In the genomic region with DNA sequence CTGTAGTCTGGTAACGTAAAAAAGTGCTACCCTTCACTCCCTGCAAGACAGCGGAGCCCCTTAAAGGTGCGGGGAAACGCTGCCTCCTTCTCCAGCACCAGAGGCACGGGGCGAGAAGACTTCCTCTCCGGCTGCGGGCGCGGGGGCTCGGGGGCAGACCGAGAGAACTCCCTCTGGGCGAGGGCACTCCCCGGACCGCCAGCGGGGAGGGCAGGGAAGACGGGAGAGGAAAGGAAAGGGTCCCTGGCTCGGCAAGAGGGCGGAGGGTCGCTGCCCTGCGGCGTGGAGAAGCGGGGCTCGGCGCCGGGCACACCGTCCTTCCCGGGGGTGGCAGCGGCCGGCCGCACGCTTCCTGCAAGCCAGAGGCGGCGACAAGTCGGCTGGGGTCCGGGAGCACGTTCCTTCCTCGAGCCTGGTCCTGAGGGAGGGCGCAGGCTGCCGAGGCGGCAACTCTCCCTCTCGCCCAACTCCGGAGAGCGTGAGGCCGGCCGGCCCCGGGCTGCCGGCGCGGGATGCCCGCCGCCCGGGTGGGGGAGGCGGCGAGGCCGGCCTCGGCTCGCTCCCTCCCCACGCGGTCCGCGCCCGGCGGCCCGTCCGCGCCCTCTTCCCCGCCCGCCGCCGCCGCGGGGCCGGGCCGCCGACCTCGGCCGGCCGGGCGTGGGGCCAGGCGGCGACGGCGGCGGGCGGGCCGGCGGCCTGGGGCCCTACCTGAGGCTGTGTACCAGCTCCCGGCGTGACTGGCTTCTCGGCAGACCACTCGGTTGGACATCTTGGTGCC, we compare ENCODE assay signal across 8 cellular contexts. TPM values are rescaled to one million over a fixed set of nuclear protein-coding genes. Genes with fewer than 3 reads are reported as not detected.
DNase-seq lines count a peak whose midpoint lies in the region; ATAC-seq and TF ChIP-seq lines count a peak whose summit lies in the region.

No MANE protein-coding gene starts in this region.

- H3K4me2 ChIP-seq in PC-3 (ENCODE audit: low read length) = peak overlapping the region; percentile 89

- CTCF ChIA-PET in PC-3 (lab: Charles Lee) = no interaction called here

- H3F3A ChIP-seq in PC-3 (ENCODE audit: low read length, unreplicated experiment) = no peaks in the 10 kb centered on the region

- H2AFZ ChIP-seq in PC-3 (ENCODE audit: low read length) (peak overlapping the region; percentile 36; the same call in 1 of the 2 replicates), neuron (ENCODE audit: low read depth, low read length) (no peak overlapping the region)

- TF ChIP-seq EP300 in transverse colon (IDR thresholded peaks at IDR 0.05; ENCODE audit: low read depth) = no peak

- TF ChIP-seq POLR2A in transverse colon (IDR thresholded peaks at IDR 0.05) = no peak

- peak overlapping the region; percentile 98 for H3K4me3 ChIP-seq in PC-3 (ENCODE audit: low read length)
- peak overlapping the region; percentile 78 for H3K4me3 ChIP-seq in neuron (ENCODE audit: low read length)
- H3K4me3 ChIP-seq in transverse colon = peak overlapping the region; percentile 70 to 92 (median 82)

- peaks cover 51% of the 10 kb centered on the region for H3K79me2 ChIP-seq in PC-3 (ENCODE audit: low read length)

- H3K9me2 ChIP-seq in PC-3 (replicated peaks; ENCODE audit: low read length) = no peaks in the 10 kb centered on the region

- no peaks in the 10 kb centered on the region for H3K36me3 ChIP-seq in PC-3 (ENCODE audit: low read depth, low read length)
- peaks cover 3% of the 10 kb centered on the region for H3K36me3 ChIP-seq in neuron (ENCODE audit: insufficient read depth, low read length)
- H3K36me3 ChIP-seq in transverse colon = no peaks in the 10 kb centered on the region

- BruUV-seq in PC-3 (replicated peaks; lab: Mats Ljungman, UMichigan) = no TSS peak

- POLR2A ChIA-PET in PC-3 (lab: Charles Lee; ENCODE audit: unreplicated experiment) = no interaction called here

- intact Hi-C loops in PC-3 (cut with micrococcal nuclease) = loop anchor here (2.0 to 5.0 kb wide), 3 partner anchors 29 to 122 kb away; partner anchors contain the start of gene DPY30
- intact Hi-C loops in transverse colon (cut with DNase I; ENCODE audit: low total_unique reads) = loop anchor here (5.0 kb wide), 1 partner anchor 1462 kb away; no protein-coding TSS in a partner anchor

- H3K9ac ChIP-seq in PC-3 (ENCODE audit: low read length) = peak overlapping the region; percentile 83

- ATAC-seq in HG02798 (IDR thresholded peaks at IDR 0.05; ENCODE audit: poor library complexity, unreplicated experiment) = peak; percentile 36
- peak; percentile 7 for ATAC-seq in PC-3
- ATAC-seq in foreskin keratinocyte = peak; percentile 29

- H3K27me3 ChIP-seq in PC-3 (ENCODE audit: low read length) = no peaks in the 10 kb centered on the region
- no peaks in the 10 kb centered on the region for H3K27me3 ChIP-seq in foreskin keratinocyte
- H3K27me3 ChIP-seq in neuron (ENCODE audit: insufficient read depth, low read length) = no peaks in the 10 kb centered on the region
- H3K27me3 ChIP-seq in transverse colon = no peaks in the 10 kb centered on the region

- peaks cover 29% of the 10 kb centered on the region; the same call in 1 of the 2 replicates for H3K4me1 ChIP-seq in PC-3 (ENCODE audit: insufficient read depth, low read length)
- H3K4me1 ChIP-seq in foreskin keratinocyte = peaks cover 21% of the 10 kb centered on the region
- H3K4me1 ChIP-seq in neuron (ENCODE audit: insufficient read depth, low read length) = peaks cover 20% of the 10 kb centered on the region
- H3K4me1 ChIP-seq in transverse colon = peaks cover 0 to 38% (median 28%) of the 10 kb centered on the region in 4 donors

- H3K9me3 ChIP-seq in PC-3 (ENCODE audit: low read length) (no peaks in the 10 kb centered on the region), neuron (ENCODE audit: low read length) (no peaks in the 10 kb centered on the region), transverse colon (no peaks in the 10 kb centered on the region)

- in situ Hi-C loops in transverse colon (cut with MboI; ENCODE audit: low pct_ligation_motif_present in 1 of 4, low pct_unique_long_range_greater_than_20kb in 1 of 4, low sequenced_read_pairs in 3 of 4) = no loop called here

- no peak for TF ChIP-seq CTCF in PC-3 (conservative IDR thresholded peaks at IDR 0.05; ENCODE audit: low read depth, low read length)
- TF ChIP-seq CTCF in foreskin keratinocyte (conservative IDR thresholded peaks at IDR 0.05) = no peak
- no peak for TF ChIP-seq CTCF in transverse colon (IDR thresholded peaks at IDR 0.05)

- peaks cover 46% of the 10 kb centered on the region for H4K20me1 ChIP-seq in PC-3 (ENCODE audit: low read length)

- DNase-seq in NCI-H345 (lab: John Stamatoyannopoulos, UW) (peak; percentile 25), NCI-H345 treated with DMSO at 0.1 percent for 48 hours (lab: John Stamatoyannopoulos, UW; ENCODE audit: unreplicated experiment) (no peak), PC-3 (peak; percentile 23), foreskin keratinocyte (no peak), transverse colon (peak; percentile 42)
- peak; percentile 27 for DNase-seq in activated effector memory CD4-positive, alpha-beta T cell treated with Interleukin-2 at 50 U/mL for 16 hours

- H3K27ac ChIP-seq in PC-3 (ENCODE audit: low read length) (peak overlapping the region; percentile 18; the same call in 1 of the 2 replicates), foreskin keratinocyte (peak overlapping the region; percentile 46), transverse colon (peak overlapping the region; percentile 95 to 98 (median 96))

- WGBS in transverse colon (ENCODE audit: low coverage in 1 of 2), 2 donors = 1% methylated on average over 30 of the region's 92 CpGs; no CpG with 5 or more reads in 1 of the 2 donors

RNA-seq across cellular contexts. Expression of gene MEMO1, which starts 1.1 kb away (rescaled TPM):
- total RNA-seq in PC-3 (2014; rRNA removed) (49.5 and 59.9 TPM in 2 replicates), foreskin keratinocyte (75.4 and 79.2 TPM in 2 replicates), transverse colon (10 to 100 TPM in 3 of 4 donors, 1 to 10 TPM in 1; 7.5 to 25.1 (median 17.0) TPM)
- polyA plus RNA-seq in foreskin keratinocyte = 56.1 and 63.1 TPM in 2 replicates

RNA-seq across cellular contexts. Expression of gene DPY30, which starts 29.9 kb away (rescaled TPM):
- total RNA-seq in PC-3 (2014; rRNA removed) (104 and 127 TPM in 2 replicates), foreskin keratinocyte (84.8 and 93.8 TPM in 2 replicates), transverse colon (10 to 100 TPM in 3 of 4 donors, not detected in 1; 19.7 to 52.9 (median 42.6) TPM)
- 134 and 141 TPM in 2 replicates for polyA plus RNA-seq in foreskin keratinocyte

RNA-seq across cellular contexts. Expression of gene SPAST, which starts 53.7 kb away (rescaled TPM):
- 15.5 and 21.6 TPM in 2 replicates for total RNA-seq in PC-3 (2014; rRNA removed)
- total RNA-seq in foreskin keratinocyte = 12.7 and 13.6 TPM in 2 replicates
- 3.0 and 3.1 TPM in 2 replicates for polyA plus RNA-seq in foreskin keratinocyte
- 10 to 100 TPM; 15.3 to 26.7 (median 21.2) TPM for total RNA-seq in transverse colon

Comparison
In these comparisons a context has a peak if more than half of its experiments do, and no peak if none do; other contexts are left out.
1. DNase-seq: peak in NCI-H345 (single experiment), PC-3 (single experiment), activated effector memory CD4-positive, alpha-beta T cell treated with Interleukin-2 at 50 U/mL for 16 hours (single experiment) and transverse colon (single experiment); none in NCI-H345 treated with DMSO at 0.1 percent for 48 hours (single experiment) and foreskin keratinocyte (0 of 2).
2. H3K27ac ChIP-seq: peak in every context shown above with its lines; median percentile 96 in transverse colon; 46 in foreskin keratinocyte; 18 in PC-3.
3. Peak in every context shown above with its lines, with median percentiles within 50 percentile points of each other: ATAC-seq and H3K4me3 ChIP-seq.